9 cellular contexts compared by ENCODE assay signal in the genomic region with DNA sequence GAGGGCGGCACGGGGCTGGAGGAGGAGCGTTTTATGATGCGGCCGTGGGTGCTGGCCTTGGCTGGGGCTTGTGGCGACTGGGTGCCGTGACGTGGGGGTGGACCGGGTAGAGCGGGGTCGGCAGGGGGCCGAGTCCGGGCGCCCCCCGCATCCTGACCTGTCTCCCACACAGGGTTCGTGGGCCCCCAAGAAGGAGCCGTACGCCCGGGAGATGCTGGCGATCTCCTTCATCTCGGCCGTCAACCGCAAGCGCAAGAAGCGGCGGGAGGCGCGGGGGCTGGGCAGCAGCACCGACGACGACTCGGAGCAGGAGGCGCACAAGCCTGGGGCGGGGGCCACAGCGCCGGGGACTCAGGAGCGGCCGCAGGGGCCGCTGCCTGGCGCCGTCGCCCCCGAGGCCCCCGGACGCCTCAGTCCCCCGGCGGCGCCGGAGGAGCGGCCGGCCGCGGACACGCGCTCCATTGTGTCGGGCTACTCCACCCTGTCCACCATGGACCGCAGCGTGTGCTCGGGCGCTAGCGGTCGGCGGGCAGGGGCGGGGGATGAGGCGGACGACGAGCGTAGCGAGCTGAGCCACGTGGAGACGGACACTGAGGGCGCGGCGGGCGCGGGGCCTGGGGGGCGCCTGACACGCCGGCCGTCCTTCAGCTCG.
A peak's percentile ranks its signal among the peaks of the same experiment; 100 is the strongest.
DNase-seq lines count a peak whose midpoint lies in the region; ATAC-seq, FAIRE-seq and TF ChIP-seq lines count a peak whose summit lies in the region.
"Had no signal": no experiment of that assay in that cellular context is flagged by ENCODE, and none has a peak within 500 bp of the region (broad histone marks: within the 10 kb centered on the region; RNA-seq: fewer than 3 reads in every experiment).

No MANE protein-coding gene starts in this region.

- peak overlapping the region; percentile 47; the same call in 1 of the 2 replicates for H3K4me2 ChIP-seq in K562 (ENCODE audit: insufficient read depth, low read length)

- no peak for TF ChIP-seq RAD21 in K562 (CRISPR knock-in tag; conservative IDR thresholded peaks at IDR 0.05 in 1 of 2, IDR thresholded peaks at IDR 0.05 in 1 of 2)

- H3K9me3 Mint-ChIP-seq in T-helper 2 cell treated with Interferon-gamma antibody and Interleukin-4, amounts not matched to agents 5 μg/mL and 100 μg/mL, for 36 hours = no peaks in the 10 kb centered on the region

- peaks cover 35% of the 10 kb centered on the region for H3K27me3 Mint-ChIP-seq in T-helper 2 cell treated with Interferon-gamma antibody and Interleukin-4, amounts not matched to agents 5 μg/mL and 100 μg/mL, for 36 hours (ENCODE audit: low read depth)

- TF ChIP-seq POLR2A in K562 (conservative IDR thresholded peaks at IDR 0.05) (no peak), stomach (IDR thresholded peaks at IDR 0.05) (no peak)

- no peak overlapping the region for H3K27ac ChIP-seq in K562 (ENCODE audit: extremely low read depth, low read depth, low read length)
- no peak overlapping the region for H3K27ac ChIP-seq in stomach

- H3K4me1 ChIP-seq in K562 (replicated peaks in 1 of 2; ENCODE audit: control insufficient read depth in 2 of 2, insufficient read depth in 2 of 2, low read length in 2 of 2) (peaks cover 0 to 22% of the 10 kb centered on the region in 2 experiments; a peak in 2 of 5 replicates), stomach (peaks cover 12 to 27% (median 19%) of the 10 kb centered on the region in 4 donors)

- in situ Hi-C loops in K562 (cut with MboI) = loop anchor here (5.0 kb wide), 1 partner anchor 152 kb away; no protein-coding TSS in a partner anchor

- no peak for FAIRE-seq in K562 (lab: Jason Lieb, UNC)
- FAIRE-seq: A204.1 had no signal

- H3K9me1 ChIP-seq in K562 (ENCODE audit: control insufficient read depth, insufficient read depth, low read length) = no peaks in the 10 kb centered on the region

- peaks cover 3 to 35% of the 10 kb centered on the region in 2 experiments; a peak in 3 of 5 replicates for H3K27me3 ChIP-seq in K562 (ENCODE audit: control insufficient read depth in 2 of 2, insufficient read depth in 2 of 2, low read length in 2 of 2)
- peaks cover 0 to 34% (median 16%) of the 10 kb centered on the region in 3 donors for H3K27me3 ChIP-seq in stomach

- peaks cover 8% of the 10 kb centered on the region for H4K20me1 ChIP-seq in K562 (replicated peaks; ENCODE audit: control insufficient read depth, insufficient read depth, low read length)

- POLR2A ChIA-PET in K562 (lab: Yijun Ruan, JAX) = interaction anchor here (0.6 kb wide), 2 partner anchors 20 to 114 kb away, joined by 5 read pairs; no protein-coding TSS in a partner anchor

- H3K36me3 Mint-ChIP-seq in T-helper 2 cell treated with Interferon-gamma antibody and Interleukin-4, amounts not matched to agents 5 μg/mL and 100 μg/mL, for 36 hours (ENCODE audit: low read depth) = peaks cover 2% of the 10 kb centered on the region

- peak overlapping the region; percentile 81 for H3K4me3 Mint-ChIP-seq in T-helper 2 cell treated with Interferon-gamma antibody and Interleukin-4, amounts not matched to agents 5 μg/mL and 100 μg/mL, for 36 hours

- WGBS in K562 (ENCODE audit: insufficient coverage, low coverage, missing lambda C conversion rate) = 2% methylated on average over 60 of the region's 81 CpGs
- WGBS in stomach, 5 donors = 2 to 22% (median 12%) methylated on average over 4 to 81 of the region's 81 CpGs

- 0 out of 2 replicates have a peak, but pooled peaks have one; percentile 0 for TF ChIP-seq EP300 in K562 (IDR thresholded peaks at IDR 0.05; ENCODE audit: low read length)
- TF ChIP-seq EP300 in stomach (IDR thresholded peaks at IDR 0.05) = no peak

- DNase-seq in T-helper 2 cell treated with Interferon-gamma antibody and Interleukin-4, amounts not matched to agents 5 μg/mL and 100 μg/mL, for 36 hours (ENCODE audit: low spot score) = no peak
- DNase-seq in T-helper 2 cell (no peak), K562 (ENCODE audit: extremely low read depth in 1 of 4, low spot score in 3 of 4) (peak in 2 of 4 experiments; percentile 55 to 57), islet precursor cell (peak; percentile 74), stomach (no peak), dedifferentiated amniotic fluid mesenchymal stem cell (ENCODE audit: extremely low spot score) (no peak), SKM-1 treated with dmso at 0.1 percent for 144 hours (lab: John Stamatoyannopoulos, UW; ENCODE audit: unreplicated experiment) (no peak)

- H2AFZ ChIP-seq in K562 (ENCODE audit: low read depth, low read length) = peak overlapping the region; percentile 76

- peak overlapping the region; percentile 48 for H3K27ac Mint-ChIP-seq in T-helper 2 cell treated with Interferon-gamma antibody and Interleukin-4, amounts not matched to agents 5 μg/mL and 100 μg/mL, for 36 hours

- no peaks in the 10 kb centered on the region for H3K36me3 ChIP-seq in K562 (ENCODE audit: control insufficient read depth, insufficient read depth, low read length)
- peaks cover 4 to 24% (median 23%) of the 10 kb centered on the region in 4 donors for H3K36me3 ChIP-seq in stomach

- peak; percentile 49 for ATAC-seq in K562
- no peak for ATAC-seq in GM21825 (IDR thresholded peaks at IDR 0.05; ENCODE audit: unreplicated experiment)

- no TSS peak for BruUV-seq in K562 (replicated peaks; lab: Mats Ljungman, UMichigan)

- H3K4me3 ChIP-seq in K562 (peak overlapping the region; percentile 9), stomach (peak overlapping the region; percentile 20 to 41 (median 28))

- no peaks in the 10 kb centered on the region for H3K9me3 ChIP-seq in K562 (replicated peaks; ENCODE audit: control insufficient read depth, insufficient read depth, low read depth, low read length)
- no peaks in the 10 kb centered on the region for H3K9me3 ChIP-seq in stomach

- intact Hi-C loops in K562 (cut with micrococcal nuclease) (no loop called here), stomach (cut with DNase I; ENCODE audit: low total_unique reads) (no loop called here)

- peak overlapping the region in 1 of 2 experiments; percentile 78; a peak in 2 of 4 replicates for H3K9ac ChIP-seq in K562 (ENCODE audit: insufficient read depth in 1 of 2, low read depth in 2 of 2, low read length in 2 of 2)

- H3K79me2 ChIP-seq in K562 (ENCODE audit: control insufficient read depth, insufficient read depth, low read length) = no peaks in the 10 kb centered on the region

- H3K4me1 Mint-ChIP-seq in T-helper 2 cell treated with Interferon-gamma antibody and Interleukin-4, amounts not matched to agents 5 μg/mL and 100 μg/mL, for 36 hours (ENCODE audit: low read depth) = peaks cover 4% of the 10 kb centered on the region

- CTCF ChIA-PET in K562 (lab: Yijun Ruan, JAX; ENCODE audit: low intra/inter-chr PET ratio) = interaction anchor here (0.7 to 1.5 kb wide), 4 partner anchors 17 to 242 kb away, joined by 3 to 9 read pairs (median 3); no protein-coding TSS in a partner anchor

- TF ChIP-seq CTCF in K562 (IDR thresholded peaks at IDR 0.05 in 2 of 3, conservative IDR thresholded peaks at IDR 0.05 in 1 of 3; ENCODE audit: insufficient read depth in 2 of 3, low read depth in 1 of 3, low read length in 3 of 3) = no peak
- TF ChIP-seq CTCF in stomach (IDR thresholded peaks at IDR 0.05) = no peak

TF ChIP-seq in K562, 482 proteins besides CTCF, POLR2A, EP300 and RAD21 (continues in another document):
- TF ChIP-seq ZNF589 (CRISPR knock-in tag; IDR thresholded peaks at IDR 0.05; ENCODE audit: low read depth) (0 out of 2 replicates have a peak, but pooled peaks have one; percentile 38), RBFOX2 (IDR thresholded peaks at IDR 0.05; ENCODE audit: low read depth, low read length) (peak; percentile 73), ZC3H4 (CRISPR knock-in tag; IDR thresholded peaks at IDR 0.05; ENCODE audit: borderline replicate concordance) (no peak), ZNF561 (CRISPR knock-in tag; conservative IDR thresholded peaks at IDR 0.05) (no peak), ZNF143 (CRISPR knock-in tag; IDR thresholded peaks at IDR 0.05) (no peak), POLR3A (IDR thresholded peaks at IDR 0.05; ENCODE audit: borderline replicate concordance, extremely low read depth, insufficient read depth, insufficient read length) (no peak), POLR2G (IDR thresholded peaks at IDR 0.05; ENCODE audit: low read depth, low read length) (peak; percentile 55; the same call in 1 of the 2 replicates), BRCA1 (IDR thresholded peaks at IDR 0.05) (no peak), BRCA1 (CRISPR knock-in tag; IDR thresholded peaks at IDR 0.05) (no peak), BHLHE40 (IDR thresholded peaks at IDR 0.05; ENCODE audit: low read length) (no peak), CEBPB (tag; IDR thresholded peaks at IDR 0.05) (no peak), CTBP1 (IDR thresholded peaks at IDR 0.05; ENCODE audit: borderline replicate concordance) (peak; percentile 36; the same call in 1 of the 2 replicates), CREB1 (IDR thresholded peaks at IDR 0.05) (no peak), CREB1 (CRISPR knock-in tag; IDR thresholded peaks at IDR 0.05) (no peak)
- TF ChIP-seq, protein P1, sequence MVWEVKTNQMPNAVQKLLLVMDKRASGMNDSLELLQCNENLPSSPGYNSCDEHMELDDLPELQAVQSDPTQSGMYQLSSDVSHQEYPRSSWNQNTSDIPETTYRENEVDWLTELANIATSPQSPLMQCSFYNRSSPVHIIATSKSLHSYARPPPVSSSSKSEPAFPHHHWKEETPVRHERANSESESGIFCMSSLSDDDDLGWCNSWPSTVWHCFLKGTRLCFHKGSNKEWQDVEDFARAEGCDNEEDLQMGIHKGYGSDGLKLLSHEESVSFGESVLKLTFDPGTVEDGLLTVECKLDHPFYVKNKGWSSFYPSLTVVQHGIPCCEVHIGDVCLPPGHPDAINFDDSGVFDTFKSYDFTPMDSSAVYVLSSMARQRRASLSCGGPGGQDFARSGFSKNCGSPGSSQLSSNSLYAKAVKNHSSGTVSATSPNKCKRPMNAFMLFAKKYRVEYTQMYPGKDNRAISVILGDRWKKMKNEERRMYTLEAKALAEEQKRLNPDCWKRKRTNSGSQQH (CRISPR knock-in tag; IDR thresholded peaks at IDR 0.05) = no peak
- TF ChIP-seq, protein P2, sequence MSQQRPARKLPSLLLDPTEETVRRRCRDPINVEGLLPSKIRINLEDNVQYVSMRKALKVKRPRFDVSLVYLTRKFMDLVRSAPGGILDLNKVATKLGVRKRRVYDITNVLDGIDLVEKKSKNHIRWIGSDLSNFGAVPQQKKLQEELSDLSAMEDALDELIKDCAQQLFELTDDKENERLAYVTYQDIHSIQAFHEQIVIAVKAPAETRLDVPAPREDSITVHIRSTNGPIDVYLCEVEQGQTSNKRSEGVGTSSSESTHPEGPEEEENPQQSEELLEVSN (IDR thresholded peaks at IDR 0.05; ENCODE audit: borderline replicate concordance in 1 of 2, extremely low read depth in 1 of 2, insufficient read depth in 1 of 2, insufficient read length in 1 of 2, low read depth in 1 of 2, low read length in 1 of 2, poor library complexity in 1 of 2, severe bottlenecking in 1 of 2) = peak; percentile 20 to 66
